17 cellular contexts compared by ENCODE assay signal in the genomic region with DNA sequence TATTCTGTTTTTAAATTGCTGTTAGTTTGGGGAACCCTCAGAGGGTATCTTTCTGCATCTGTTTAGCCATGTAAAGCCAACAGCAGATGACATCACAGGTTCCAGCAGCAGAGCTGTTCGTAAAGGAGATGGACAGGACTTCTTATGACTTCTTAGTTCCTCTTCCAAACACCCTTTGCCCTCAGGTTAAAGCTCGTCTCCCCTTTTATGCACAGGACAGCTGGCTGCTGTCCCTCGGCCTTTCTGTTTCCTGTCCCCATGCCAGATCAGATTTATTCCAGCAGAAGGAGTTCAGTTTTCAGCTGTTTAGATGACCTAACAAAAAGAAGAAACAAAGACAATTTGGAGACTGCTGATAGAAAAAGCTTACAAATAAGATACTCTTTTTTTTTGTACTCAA.
"Had no signal": no experiment of that assay in that cellular context is flagged by ENCODE, and none has a peak within 500 bp of the region (broad histone marks: within the 10 kb centered on the region; RNA-seq: fewer than 3 reads in every experiment).

No MANE protein-coding gene starts in this region.

- H3K27me3 ChIP-seq: breast epithelium, gastroesophageal sphincter, hepatocyte, thyroid gland had no signal

- DNase-seq: activated CD4-positive, alpha-beta T cell treated with anti-CD3 and anti-CD28 coated beads, Interleukin-2, amount 10 ng/mL, durations not matched to agents 7 days and 5 days; activated CD8-positive, alpha-beta memory T cell treated with anti-CD3 and anti-CD28 coated beads for 24 hours; activated naive CD4-positive, alpha-beta T cell treated with Interleukin-2 at 50 U/mL for 16 hours; anterior cingulate cortex; islet precursor cell; left ventricle myocardium superior; mesendoderm; stimulated activated CD4-positive, alpha-beta T cell treated with anti-CD3 and anti-CD28 coated beads, Interleukin-2, amount 100 ng/mL, for 48 hours; T-helper 2 cell; thyroid gland had no signal

- H3K4me3 Mint-ChIP-seq: activated CD4-positive, alpha-beta T cell treated with anti-CD3 and anti-CD28 coated beads, Interleukin-2, amount 10 ng/mL, durations not matched to agents 7 days and 5 days; natural killer cell treated with Interleukin-12 subunit alpha and Interleukin-12 subunit beta and Interleukin-15 and Interleukin-18, amount 100 ng/mL, for 72 hours; stimulated activated memory B cell treated with anti-CD40 and anti-IgM and Interleukin-4, amounts not matched to agents 10 μg/mL and 1 μg/mL and 100 μg/mL, for 72 hours had no signal

- H3K4me3 ChIP-seq: breast epithelium, gastroesophageal sphincter, hepatocyte, thyroid gland had no signal

- ATAC-seq: gastroesophageal sphincter; left ventricle myocardium superior; natural killer cell treated with Interleukin-12 subunit alpha and Interleukin-12 subunit beta and Interleukin-15 and Interleukin-18, amount 100 ng/mL, for 72 hours; stimulated activated memory B cell treated with anti-CD40 and anti-IgM and Interleukin-4, amounts not matched to agents 10 μg/mL and 1 μg/mL and 100 μg/mL, for 72 hours had no signal

- H3K9me3 ChIP-seq: breast epithelium, gastroesophageal sphincter, thyroid gland had no signal

- H3K9me3 Mint-ChIP-seq: activated CD4-positive, alpha-beta T cell treated with anti-CD3 and anti-CD28 coated beads, Interleukin-2, amount 10 ng/mL, durations not matched to agents 7 days and 5 days; natural killer cell treated with Interleukin-12 subunit alpha and Interleukin-12 subunit beta and Interleukin-15 and Interleukin-18, amount 100 ng/mL, for 72 hours; stimulated activated memory B cell treated with anti-CD40 and anti-IgM and Interleukin-4, amounts not matched to agents 10 μg/mL and 1 μg/mL and 100 μg/mL, for 72 hours had no signal

- H3K4me2 ChIP-seq: hepatocyte had no signal

- H2AFZ ChIP-seq: hepatocyte had no signal

- H3K36me3 ChIP-seq: breast epithelium had no signal

- H3K27me3 Mint-ChIP-seq: activated CD4-positive, alpha-beta T cell treated with anti-CD3 and anti-CD28 coated beads, Interleukin-2, amount 10 ng/mL, durations not matched to agents 7 days and 5 days; natural killer cell treated with Interleukin-12 subunit alpha and Interleukin-12 subunit beta and Interleukin-15 and Interleukin-18, amount 100 ng/mL, for 72 hours; stimulated activated memory B cell treated with anti-CD40 and anti-IgM and Interleukin-4, amounts not matched to agents 10 μg/mL and 1 μg/mL and 100 μg/mL, for 72 hours had no signal

- H3K27ac ChIP-seq: breast epithelium, hepatocyte, thyroid gland had no signal

- FAIRE-seq: TTC549, urothelium cell line had no signal

- H3K27ac Mint-ChIP-seq: activated CD4-positive, alpha-beta T cell treated with anti-CD3 and anti-CD28 coated beads, Interleukin-2, amount 10 ng/mL, durations not matched to agents 7 days and 5 days; natural killer cell treated with Interleukin-12 subunit alpha and Interleukin-12 subunit beta and Interleukin-15 and Interleukin-18, amount 100 ng/mL, for 72 hours; stimulated activated memory B cell treated with anti-CD40 and anti-IgM and Interleukin-4, amounts not matched to agents 10 μg/mL and 1 μg/mL and 100 μg/mL, for 72 hours had no signal

- H3K4me1 Mint-ChIP-seq: stimulated activated memory B cell treated with anti-CD40 and anti-IgM and Interleukin-4, amounts not matched to agents 10 μg/mL and 1 μg/mL and 100 μg/mL, for 72 hours had no signal

- H3K4me1 ChIP-seq: breast epithelium, thyroid gland had no signal

- H3K79me2 ChIP-seq: hepatocyte had no signal
